1 cellular context compared by ENCODE assay signal in genomic region chr20:40702504-40702903, GRCh38.
TF ChIP-seq lines count a peak whose summit lies in the region.

No MANE protein-coding gene starts in this region.

TF ChIP-seq in GM23338, 12 proteins besides CTCF, POLR2A, EP300 and RAD21 (continued from another document):
- TF ChIP-seq, protein P1, sequence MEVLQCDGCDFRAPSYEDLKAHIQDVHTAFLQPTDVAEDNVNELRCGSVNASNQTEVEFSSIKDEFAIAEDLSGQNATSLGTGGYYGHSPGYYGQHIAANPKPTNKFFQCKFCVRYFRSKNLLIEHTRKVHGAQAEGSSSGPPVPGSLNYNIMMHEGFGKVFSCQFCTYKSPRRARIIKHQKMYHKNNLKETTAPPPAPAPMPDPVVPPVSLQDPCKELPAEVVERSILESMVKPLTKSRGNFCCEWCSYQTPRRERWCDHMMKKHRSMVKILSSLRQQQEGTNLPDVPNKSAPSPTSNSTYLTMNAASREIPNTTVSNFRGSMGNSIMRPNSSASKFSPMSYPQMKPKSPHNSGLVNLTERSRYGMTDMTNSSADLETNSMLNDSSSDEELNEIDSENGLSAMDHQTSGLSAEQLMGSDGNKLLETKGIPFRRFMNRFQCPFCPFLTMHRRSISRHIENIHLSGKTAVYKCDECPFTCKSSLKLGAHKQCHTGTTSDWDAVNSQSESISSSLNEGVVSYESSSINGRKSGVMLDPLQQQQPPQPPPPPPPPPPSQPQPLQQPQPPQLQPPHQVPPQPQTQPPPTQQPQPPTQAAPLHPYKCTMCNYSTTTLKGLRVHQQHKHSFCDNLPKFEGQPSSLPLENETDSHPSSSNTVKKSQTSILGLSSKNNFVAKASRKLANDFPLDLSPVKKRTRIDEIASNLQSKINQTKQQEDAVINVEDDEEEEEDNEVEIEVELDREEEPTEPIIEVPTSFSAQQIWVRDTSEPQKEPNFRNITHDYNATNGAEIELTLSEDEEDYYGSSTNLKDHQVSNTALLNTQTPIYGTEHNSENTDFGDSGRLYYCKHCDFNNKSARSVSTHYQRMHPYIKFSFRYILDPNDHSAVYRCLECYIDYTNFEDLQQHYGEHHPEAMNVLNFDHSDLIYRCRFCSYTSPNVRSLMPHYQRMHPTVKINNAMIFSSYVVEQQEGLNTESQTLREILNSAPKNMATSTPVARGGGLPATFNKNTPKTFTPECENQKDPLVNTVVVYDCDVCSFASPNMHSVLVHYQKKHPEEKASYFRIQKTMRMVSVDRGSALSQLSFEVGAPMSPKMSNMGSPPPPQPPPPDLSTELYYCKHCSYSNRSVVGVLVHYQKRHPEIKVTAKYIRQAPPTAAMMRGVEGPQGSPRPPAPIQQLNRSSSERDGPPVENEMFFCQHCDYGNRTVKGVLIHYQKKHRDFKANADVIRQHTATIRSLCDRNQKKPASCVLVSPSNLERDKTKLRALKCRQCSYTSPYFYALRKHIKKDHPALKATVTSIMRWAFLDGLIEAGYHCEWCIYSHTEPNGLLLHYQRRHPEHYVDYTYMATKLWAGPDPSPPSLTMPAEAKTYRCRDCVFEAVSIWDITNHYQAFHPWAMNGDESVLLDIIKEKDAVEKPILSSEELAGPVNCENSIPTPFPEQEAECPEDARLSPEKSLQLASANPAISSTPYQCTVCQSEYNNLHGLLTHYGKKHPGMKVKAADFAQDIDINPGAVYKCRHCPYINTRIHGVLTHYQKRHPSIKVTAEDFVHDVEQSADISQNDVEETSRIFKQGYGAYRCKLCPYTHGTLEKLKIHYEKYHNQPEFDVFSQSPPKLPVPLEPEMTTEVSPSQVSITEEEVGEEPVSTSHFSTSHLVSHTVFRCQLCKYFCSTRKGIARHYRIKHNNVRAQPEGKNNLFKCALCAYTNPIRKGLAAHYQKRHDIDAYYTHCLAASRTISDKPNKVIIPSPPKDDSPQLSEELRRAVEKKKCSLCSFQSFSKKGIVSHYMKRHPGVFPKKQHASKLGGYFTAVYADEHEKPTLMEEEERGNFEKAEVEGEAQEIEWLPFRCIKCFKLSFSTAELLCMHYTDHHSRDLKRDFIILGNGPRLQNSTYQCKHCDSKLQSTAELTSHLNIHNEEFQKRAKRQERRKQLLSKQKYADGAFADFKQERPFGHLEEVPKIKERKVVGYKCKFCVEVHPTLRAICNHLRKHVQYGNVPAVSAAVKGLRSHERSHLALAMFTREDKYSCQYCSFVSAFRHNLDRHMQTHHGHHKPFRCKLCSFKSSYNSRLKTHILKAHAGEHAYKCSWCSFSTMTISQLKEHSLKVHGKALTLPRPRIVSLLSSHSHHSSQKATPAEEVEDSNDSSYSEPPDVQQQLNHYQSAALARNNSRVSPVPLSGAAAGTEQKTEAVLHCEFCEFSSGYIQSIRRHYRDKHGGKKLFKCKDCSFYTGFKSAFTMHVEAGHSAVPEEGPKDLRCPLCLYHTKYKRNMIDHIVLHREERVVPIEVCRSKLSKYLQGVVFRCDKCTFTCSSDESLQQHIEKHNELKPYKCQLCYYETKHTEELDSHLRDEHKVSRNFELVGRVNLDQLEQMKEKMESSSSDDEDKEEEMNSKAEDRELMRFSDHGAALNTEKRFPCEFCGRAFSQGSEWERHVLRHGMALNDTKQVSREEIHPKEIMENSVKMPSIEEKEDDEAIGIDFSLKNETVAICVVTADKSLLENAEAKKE (CRISPR knock-in tag; IDR thresholded peaks at IDR 0.05) = no peak
- no peak for TF ChIP-seq POLR2AphosphoS5 (IDR thresholded peaks at IDR 0.05; ENCODE audit: low read depth)
